In the genomic region with DNA sequence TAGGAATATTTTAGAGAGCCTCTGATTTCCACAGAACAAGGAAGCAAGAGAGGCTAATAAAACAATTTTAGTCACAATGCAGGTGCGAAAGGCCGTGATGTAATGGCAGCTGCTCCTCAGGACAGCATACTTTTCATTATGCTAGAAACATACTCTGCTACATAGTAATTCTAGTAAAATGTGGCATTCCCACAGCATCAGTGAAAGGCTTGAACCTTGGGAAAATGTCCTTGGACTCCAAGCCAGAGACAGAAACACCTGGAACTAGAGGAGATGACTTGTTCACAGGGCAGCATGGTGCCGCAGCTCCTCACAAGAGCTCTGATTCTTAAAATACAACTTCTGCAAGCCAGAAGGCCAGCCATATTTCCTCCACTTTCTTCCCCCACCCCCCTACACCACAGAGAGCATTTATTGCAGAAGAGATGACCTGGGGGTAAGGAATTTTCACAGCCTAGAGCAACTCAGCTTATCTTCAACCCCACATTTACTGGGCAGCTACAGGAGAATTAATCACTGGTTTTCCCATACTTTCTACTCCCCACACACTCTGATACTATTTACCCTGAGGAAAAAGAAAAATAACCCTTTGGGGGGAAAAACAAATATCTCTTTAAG, we compare ENCODE assay signal across 24 cellular contexts. TPM values are rescaled to one million over a fixed set of nuclear protein-coding genes. Genes with fewer than 3 reads are reported as not detected.
"Had no signal": no experiment of that assay in that cellular context is flagged by ENCODE, and none has a peak within 500 bp of the region (broad histone marks: within the 10 kb centered on the region; RNA-seq: fewer than 3 reads in every experiment).

No MANE protein-coding gene starts in this region.

- H3K27me3 ChIP-seq: body of pancreas, MG63, SJSA1 had no signal

- H3K4me3 ChIP-seq: body of pancreas, MG63, SJSA1 had no signal

- H3K27ac ChIP-seq: body of pancreas, SJSA1 had no signal

- ATAC-seq: activated CD8-positive, alpha-beta memory T cell treated with anti-CD3 and anti-CD28 coated beads, Interleukin-2, amount 10 ng/mL, durations not matched to agents 7 days and 5 days; body of pancreas; PC-3; SK-N-SH treated with all-trans-retinoic acid at 6 μM for 48 hours had no signal

- H3K9me3 ChIP-seq: body of pancreas, MG63, SJSA1 had no signal

- H3K4me1 ChIP-seq: body of pancreas, SJSA1 had no signal

- DNase-seq: activated B cell treated with CpG ODN at 0.5 μM for 24 hours; activated CD4-positive, alpha-beta T cell treated with anti-CD3 and anti-CD28 coated beads for 1 hour; activated CD4-positive, alpha-beta T cell treated with anti-CD3 and anti-CD28 coated beads, Interleukin-2, amount 10 ng/mL, durations not matched to agents 24 days and 14 days; activated CD4-positive, alpha-beta T cell treated with anti-CD3 and anti-CD28 coated beads, Interleukin-2, amount 50 U/mL, for 48 hours; activated CD8-positive, alpha-beta memory T cell treated with anti-CD3 and anti-CD28 coated beads, Interleukin-2, amount 10 ng/mL, durations not matched to agents 7 days and 5 days; activated effector memory CD4-positive, alpha-beta T cell treated with Interleukin-2 at 50 U/mL for 16 hours; activated naive CD4-positive, alpha-beta T cell; activated T-cell treated with anti-CD3 and anti-CD28 coated beads, Interleukin-2, amount 50 U/mL, for 24 hours; aorta; body of pancreas; MG63; MV-4-11; NCI-H1092 treated with DMSO at 0.1 percent for 48 hours; NCI-H1417 treated with DMSO at 0.1 percent for 48 hours; NCI-H1694; NCI-H2029; NCI-H510A treated with DMSO at 0.1 percent for 48 hours; NCI-H69; NK-92 treated with Interleukin-12 subunit alpha and Interleukin-12 subunit beta, amount 100 ng/mL, for 24 hours; PC-3; SHP77 had no signal

- H3K36me3 ChIP-seq: MG63, SJSA1 had no signal

RNA-seq across cellular contexts. Expression of gene ABCC9, which starts 15.8 kb away (rescaled TPM):
- total RNA-seq: activated B cell treated with CpG ODN at 0.5 μM for 24 hours; activated CD4-positive, alpha-beta T cell treated with anti-CD3 and anti-CD28 coated beads, Interleukin-2, amount 10 ng/mL, durations not matched to agents 24 days and 14 days; activated T-helper 1 cell treated with anti-CD3 and anti-CD28 coated beads, Interleukin-12 subunit alpha, Interleukin-12 subunit beta, Interleukin-2, Interleukin-4 antibody, amounts not matched to agents 30 ng/mL and 10 ng/mL and 1 ng/mL, durations not matched to agents 14 hours and 24 hours and 36 hours had no signal
